1 cellular context compared by ENCODE assay signal in the genomic region with DNA sequence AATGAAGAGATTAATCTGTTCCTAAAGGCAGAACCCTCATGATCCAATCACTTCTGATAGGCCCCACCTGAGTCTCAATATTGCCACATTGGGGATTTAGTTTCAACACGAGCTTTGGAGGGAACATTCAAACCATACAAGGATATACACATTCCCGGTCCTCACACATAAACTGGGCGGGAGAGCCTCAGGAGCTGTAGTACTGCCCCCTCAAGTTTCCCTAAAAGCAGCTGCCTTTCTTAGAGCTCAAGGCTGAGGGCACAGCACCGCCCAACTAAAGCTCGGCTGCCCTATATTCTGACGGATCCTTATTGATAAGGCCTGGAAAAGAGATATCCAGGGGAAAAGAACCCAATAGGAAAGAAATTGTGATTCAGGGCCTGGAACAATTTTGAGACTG.
TF ChIP-seq lines count a peak whose summit lies in the region.

No MANE protein-coding gene starts in this region.

TF ChIP-seq in WTC11, 78 proteins besides CTCF, POLR2A, EP300 and RAD21:
- TF ChIP-seq, protein P1, sequence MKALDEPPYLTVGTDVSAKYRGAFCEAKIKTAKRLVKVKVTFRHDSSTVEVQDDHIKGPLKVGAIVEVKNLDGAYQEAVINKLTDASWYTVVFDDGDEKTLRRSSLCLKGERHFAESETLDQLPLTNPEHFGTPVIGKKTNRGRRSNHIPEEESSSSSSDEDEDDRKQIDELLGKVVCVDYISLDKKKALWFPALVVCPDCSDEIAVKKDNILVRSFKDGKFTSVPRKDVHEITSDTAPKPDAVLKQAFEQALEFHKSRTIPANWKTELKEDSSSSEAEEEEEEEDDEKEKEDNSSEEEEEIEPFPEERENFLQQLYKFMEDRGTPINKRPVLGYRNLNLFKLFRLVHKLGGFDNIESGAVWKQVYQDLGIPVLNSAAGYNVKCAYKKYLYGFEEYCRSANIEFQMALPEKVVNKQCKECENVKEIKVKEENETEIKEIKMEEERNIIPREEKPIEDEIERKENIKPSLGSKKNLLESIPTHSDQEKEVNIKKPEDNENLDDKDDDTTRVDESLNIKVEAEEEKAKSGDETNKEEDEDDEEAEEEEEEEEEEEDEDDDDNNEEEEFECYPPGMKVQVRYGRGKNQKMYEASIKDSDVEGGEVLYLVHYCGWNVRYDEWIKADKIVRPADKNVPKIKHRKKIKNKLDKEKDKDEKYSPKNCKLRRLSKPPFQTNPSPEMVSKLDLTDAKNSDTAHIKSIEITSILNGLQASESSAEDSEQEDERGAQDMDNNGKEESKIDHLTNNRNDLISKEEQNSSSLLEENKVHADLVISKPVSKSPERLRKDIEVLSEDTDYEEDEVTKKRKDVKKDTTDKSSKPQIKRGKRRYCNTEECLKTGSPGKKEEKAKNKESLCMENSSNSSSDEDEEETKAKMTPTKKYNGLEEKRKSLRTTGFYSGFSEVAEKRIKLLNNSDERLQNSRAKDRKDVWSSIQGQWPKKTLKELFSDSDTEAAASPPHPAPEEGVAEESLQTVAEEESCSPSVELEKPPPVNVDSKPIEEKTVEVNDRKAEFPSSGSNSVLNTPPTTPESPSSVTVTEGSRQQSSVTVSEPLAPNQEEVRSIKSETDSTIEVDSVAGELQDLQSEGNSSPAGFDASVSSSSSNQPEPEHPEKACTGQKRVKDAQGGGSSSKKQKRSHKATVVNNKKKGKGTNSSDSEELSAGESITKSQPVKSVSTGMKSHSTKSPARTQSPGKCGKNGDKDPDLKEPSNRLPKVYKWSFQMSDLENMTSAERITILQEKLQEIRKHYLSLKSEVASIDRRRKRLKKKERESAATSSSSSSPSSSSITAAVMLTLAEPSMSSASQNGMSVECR (CRISPR knock-in tag; IDR thresholded peaks at IDR 0.05; ENCODE audit: borderline replicate concordance), result no peak
- TF ChIP-seq MYBL2 (CRISPR knock-in tag; IDR thresholded peaks at IDR 0.05) (no peak), CBFB (CRISPR knock-in tag; IDR thresholded peaks at IDR 0.05; ENCODE audit: low read depth) (no peak)
- TF ChIP-seq, protein P2, sequence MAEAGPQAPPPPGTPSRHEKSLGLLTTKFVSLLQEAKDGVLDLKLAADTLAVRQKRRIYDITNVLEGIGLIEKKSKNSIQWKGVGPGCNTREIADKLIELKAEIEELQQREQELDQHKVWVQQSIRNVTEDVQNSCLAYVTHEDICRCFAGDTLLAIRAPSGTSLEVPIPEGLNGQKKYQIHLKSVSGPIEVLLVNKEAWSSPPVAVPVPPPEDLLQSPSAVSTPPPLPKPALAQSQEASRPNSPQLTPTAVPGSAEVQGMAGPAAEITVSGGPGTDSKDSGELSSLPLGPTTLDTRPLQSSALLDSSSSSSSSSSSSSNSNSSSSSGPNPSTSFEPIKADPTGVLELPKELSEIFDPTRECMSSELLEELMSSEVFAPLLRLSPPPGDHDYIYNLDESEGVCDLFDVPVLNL (CRISPR knock-in tag; IDR thresholded peaks at IDR 0.05; ENCODE audit: borderline replicate concordance, low read depth), result no peak
